19 cellular contexts compared by ENCODE assay signal in the genomic region with DNA sequence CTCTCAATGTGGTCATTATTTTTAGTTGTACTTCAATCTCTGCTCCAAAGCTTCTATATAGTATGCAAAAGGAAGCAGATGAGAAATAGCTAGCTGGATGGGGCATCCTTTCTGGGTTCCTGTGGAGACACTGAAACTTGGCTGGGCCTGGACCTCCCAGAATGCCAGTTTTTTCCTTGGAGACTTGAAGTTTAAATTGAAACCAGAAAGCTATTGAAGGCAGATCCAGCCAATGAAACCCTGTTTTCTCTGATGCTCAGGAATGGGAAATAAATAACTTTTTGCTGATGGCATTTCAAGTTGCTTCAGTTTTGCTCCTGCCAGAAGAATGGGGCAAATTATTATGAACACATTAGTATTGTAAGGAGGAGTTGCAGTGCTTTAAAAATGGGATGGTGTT. TPM values are rescaled to one million over a fixed set of nuclear protein-coding genes. Genes with fewer than 3 reads are reported as not detected.
DNase-seq lines count a peak whose midpoint lies in the region; ATAC-seq, FAIRE-seq and TF ChIP-seq lines count a peak whose summit lies in the region.
"Had no signal": no experiment of that assay in that cellular context is flagged by ENCODE, and none has a peak within 500 bp of the region (broad histone marks: within the 10 kb centered on the region; RNA-seq: fewer than 3 reads in every experiment).

No MANE protein-coding gene starts in this region.

- intact Hi-C loops in right cardiac atrium (cut with DNase I) (loop anchor here in 1 of 4 donors (5.0 kb wide), 2 partner anchors 109 to 214 kb away; no protein-coding TSS in a partner anchor), esophagus squamous epithelium (cut with DNase I) (loop anchor here (10.0 kb wide), 2 partner anchors 141 to 211 kb away; no protein-coding TSS in a partner anchor), pancreas (cut with DNase I) (loop anchor here in 2 of 3 donors (10.0 kb wide), 3 partner anchors 51 to 201 kb away; no protein-coding TSS in a partner anchor)

- DNase-seq in cardiac muscle cell (ENCODE audit: low read depth in 1 of 2, low spot score in 1 of 2) (no peak), right cardiac atrium (no peak), esophagus squamous epithelium (lab: John Stamatoyannopoulos, UW) (no peak), pancreas (no peak), COR-L47 (lab: John Stamatoyannopoulos, UW) (no peak), HTR-8/SVneo (ENCODE audit: insufficient read length, low spot score) (no peak), GM12891 (ENCODE audit: insufficient read length, low spot score) (no peak)
- DNase-seq: activated gamma-delta T cell; CD8-positive, alpha-beta memory T cell; foreskin melanocyte; GF-D8; immature natural killer cell; Karpas-422; stimulated activated naive CD8-positive, alpha-beta T cell treated with anti-CD3 and anti-CD28 coated beads, Interleukin-15, Interleukin-2, amounts not matched to agents 100 U/mL and 50 U/mL, for 24 hours; SW 1271 had no signal

- H3K27me3 ChIP-seq in cardiac muscle cell (no peaks in the 10 kb centered on the region), right cardiac atrium (ENCODE audit: control insufficient read depth, insufficient read depth) (no peaks in the 10 kb centered on the region), esophagus squamous epithelium (peaks cover 0 to 21% (median 0%) of the 10 kb centered on the region in 4 donors), pancreas (no peaks in the 10 kb centered on the region)

- H3K4me1 ChIP-seq in cardiac muscle cell (ENCODE audit: low read depth): peaks cover 26% of the 10 kb centered on the region
- no peaks in the 10 kb centered on the region for H3K4me1 ChIP-seq in right cardiac atrium (ENCODE audit: control insufficient read depth, insufficient read depth, low read length)
- peaks cover 0 to 79% (median 9%) of the 10 kb centered on the region in 3 donors for H3K4me1 ChIP-seq in esophagus squamous epithelium
- peaks cover 4 to 33% (median 15%) of the 10 kb centered on the region in 3 donors for H3K4me1 ChIP-seq in pancreas

- no peak for TF ChIP-seq CTCF in cardiac muscle cell (IDR thresholded peaks at IDR 0.05; ENCODE audit: low read depth, low read length)
- TF ChIP-seq CTCF in esophagus squamous epithelium (IDR thresholded peaks at IDR 0.05): no peak
- TF ChIP-seq CTCF in pancreas (IDR thresholded peaks at IDR 0.05): no peak

- ATAC-seq in right cardiac atrium (no peak), pancreas (no peak), HG02970 (IDR thresholded peaks at IDR 0.05; ENCODE audit: low FRiP score, unreplicated experiment) (no peak)
- ATAC-seq: stimulated activated naive CD8-positive, alpha-beta T cell treated with anti-CD3 and anti-CD28 coated beads, Interleukin-15, Interleukin-2, amounts not matched to agents 100 U/mL and 50 U/mL, for 24 hours had no signal

- H3K4me3 ChIP-seq in cardiac muscle cell: no peak overlapping the region
- no peak overlapping the region for H3K4me3 ChIP-seq in right cardiac atrium (ENCODE audit: low read length)
- H3K4me3 ChIP-seq in esophagus squamous epithelium: peak overlapping the region in 1 of 4 donors; percentile 92
- H3K4me3 ChIP-seq in pancreas: no peak overlapping the region
- H3K4me3 ChIP-seq: PC-9 had no signal

- H3K9me3 ChIP-seq in cardiac muscle cell (ENCODE audit: low read depth): no peaks in the 10 kb centered on the region
- no peaks in the 10 kb centered on the region for H3K9me3 ChIP-seq in right cardiac atrium (ENCODE audit: control insufficient read depth, low read length)
- no peaks in the 10 kb centered on the region for H3K9me3 ChIP-seq in esophagus squamous epithelium
- no peaks in the 10 kb centered on the region for H3K9me3 ChIP-seq in pancreas

- H3K27ac ChIP-seq in cardiac muscle cell: peak overlapping the region; percentile 90
- no peak overlapping the region for H3K27ac ChIP-seq in right cardiac atrium (ENCODE audit: low read length)
- H3K27ac ChIP-seq in esophagus squamous epithelium: peak overlapping the region; percentile 90 to 95 (median 95)
- peak overlapping the region; percentile 43 to 100 (median 72) for H3K27ac ChIP-seq in pancreas
- H3K27ac ChIP-seq: PC-9, WERI-Rb-1 had no signal

- H3K36me3 ChIP-seq in cardiac muscle cell (no peaks in the 10 kb centered on the region), esophagus squamous epithelium (no peaks in the 10 kb centered on the region), pancreas (no peaks in the 10 kb centered on the region)
- H3K36me3 ChIP-seq: WERI-Rb-1 had no signal

- TF ChIP-seq POLR2A in esophagus squamous epithelium (IDR thresholded peaks at IDR 0.05): no peak
- TF ChIP-seq POLR2A in GM12891 (IDR thresholded peaks at IDR 0.05; ENCODE audit: low read depth, low read length): no peak

- FAIRE-seq in pancreas (lab: Jason Lieb, UNC) (no peak), HTR-8/SVneo (lab: Jason Lieb, UNC) (no peak), GM12891 (lab: Jason Lieb, UNC) (no peak)
- FAIRE-seq: A204.1 had no signal

TF ChIP-seq in GM12891, 5 proteins besides CTCF, POLR2A, EP300 and RAD21:
- TF ChIP-seq SPI1 (IDR thresholded peaks at IDR 0.05; ENCODE audit: low read depth, low read length) (no peak), PAX5 (IDR thresholded peaks at IDR 0.05; ENCODE audit: insufficient read depth, low read length, severe bottlenecking) (no peak), POU2F2 (IDR thresholded peaks at IDR 0.05; ENCODE audit: low read depth, low read length) (no peak), POLR2AphosphoS5 (IDR thresholded peaks at IDR 0.05; ENCODE audit: low read depth, low read length) (no peak), TAF1 (IDR thresholded peaks at IDR 0.05; ENCODE audit: low read depth, low read length) (no peak)

RNA-seq across cellular contexts. Expression of a gene that starts 2.9 kb away (rescaled TPM):
- total RNA-seq in cardiac muscle cell (10.7 and 30.6 TPM in 2 replicates), right cardiac atrium (10 to 100 TPM; 16.4 to 24.1 (median 19.8) TPM), esophagus squamous epithelium (10 to 100 TPM in 1 of 4 donors, 1 to 10 TPM in 3; 2.6 to 18.5 (median 6.4) TPM), pancreas (10 to 100 TPM; 16.6 to 24.0 (median 20.7) TPM)
- polyA plus RNA-seq in cardiac muscle cell (6.3 and 6.6 TPM in 2 replicates), right cardiac atrium (2.0 TPM), pancreas (1 to 10 TPM; 3.9 to 6.7 TPM)
- polyA plus RNA-seq in GM12891 (2012; ENCODE audit: low read depth, missing spikeins): 3.4 TPM
